Comparison of ENCODE assay signal across 21 cellular contexts in the genomic region with DNA sequence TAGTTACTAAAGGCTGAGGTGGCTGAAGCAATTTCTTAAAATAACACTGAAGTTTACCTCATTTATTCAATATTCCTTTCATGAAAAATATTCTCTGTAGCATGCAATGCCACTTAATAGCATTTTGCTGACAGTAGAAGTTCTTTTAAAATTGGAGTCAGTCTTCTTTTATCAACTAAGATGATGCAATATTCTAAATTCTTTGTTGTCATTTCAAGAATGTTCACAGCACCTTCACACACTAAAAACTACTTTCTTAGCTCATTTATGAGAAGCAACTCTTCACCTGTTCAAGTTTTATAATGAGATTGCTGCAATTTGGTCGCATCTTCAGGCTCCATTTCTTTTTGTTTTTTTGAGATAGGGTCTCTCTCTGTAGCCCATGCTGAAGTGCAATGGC.
"Had no signal": no experiment of that assay in that cellular context is flagged by ENCODE, and none has a peak within 500 bp of the region (broad histone marks: within the 10 kb centered on the region; RNA-seq: fewer than 3 reads in every experiment).

No MANE protein-coding gene starts in this region.

- H3K27ac ChIP-seq: RWPE1 had no signal

- H3K9me3 Mint-ChIP-seq: IgD-negative memory B cell had no signal

- DNase-seq: KBM-7, NCI-H1092 treated with DMSO at 0.1 percent for 48 hours, NCI-H1436, NCI-H187, NCI-H2029, NCI-H2081 treated with DMSO at 0.1 percent for 48 hours, NCI-H2171, NCI-H226, NCI-H446, NCI-H510A, NCI-H524 treated with DMSO at 0.1 percent for 48 hours, NCI-H69, NCI-H774, PC-3, SHP77, T-helper 1 cell, T-helper 17 cell had no signal

- H3K4me3 Mint-ChIP-seq: IgD-negative memory B cell, T-helper 17 cell had no signal

- H3K27ac Mint-ChIP-seq: T-helper 17 cell had no signal

- ATAC-seq: Panc1, SK-N-SH treated with all-trans-retinoic acid at 6 μM for 48 hours, T-helper 17 cell had no signal

- H3K27me3 Mint-ChIP-seq: IgD-negative memory B cell, T-helper 17 cell had no signal
